15 cellular contexts compared by ENCODE assay signal in the genomic region with DNA sequence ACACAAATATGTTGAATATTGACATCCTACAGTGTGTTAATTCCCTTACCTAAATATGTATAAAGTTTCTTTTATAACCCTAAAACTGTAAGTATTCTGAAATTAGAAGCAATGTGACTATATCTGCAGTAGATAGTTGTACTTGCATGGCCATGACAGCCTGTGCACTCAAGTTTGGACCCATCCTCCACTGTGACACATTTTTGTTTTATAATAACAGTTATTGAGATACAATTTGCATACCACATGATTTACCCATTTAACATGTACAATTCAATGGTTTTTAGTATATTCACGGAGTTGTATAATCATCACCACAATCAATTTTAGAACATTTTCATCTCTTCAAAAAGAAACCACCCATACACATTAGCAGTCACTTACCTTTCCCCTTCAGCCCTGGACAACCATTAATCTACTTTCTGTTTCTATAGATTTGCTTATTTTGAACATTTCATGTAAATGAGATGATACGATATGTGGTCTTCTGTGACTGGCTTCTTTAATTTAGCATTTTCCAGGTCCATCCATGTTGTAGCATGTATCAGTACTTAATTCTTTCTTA.
"Had no signal": no experiment of that assay in that cellular context is flagged by ENCODE, and none has a peak within 500 bp of the region (broad histone marks: within the 10 kb centered on the region; RNA-seq: fewer than 3 reads in every experiment).

No MANE protein-coding gene starts in this region.

- H3K36me3 ChIP-seq: neural progenitor cell, pancreas, thoracic aorta, uterus had no signal

- H3K4me1 ChIP-seq: neural progenitor cell, uterus had no signal

- ATAC-seq: gastroesophageal sphincter, pancreas, T-helper 17 cell had no signal

- H3K27ac ChIP-seq: coronary artery, gastroesophageal sphincter, hepatocyte, neural progenitor cell, pancreas, stomach, thoracic aorta, uterus had no signal

- H3K9ac ChIP-seq: neural progenitor cell had no signal

- H3K9me3 ChIP-seq: pancreas, stomach, thoracic aorta had no signal

- H3K27me3 ChIP-seq: gastroesophageal sphincter, hepatocyte, neural progenitor cell, pancreas, stomach, uterus had no signal

- H3K4me1 Mint-ChIP-seq: neural progenitor cell had no signal

- H2AFZ ChIP-seq: hepatocyte, neural progenitor cell had no signal

- H3K4me3 ChIP-seq: coronary artery, gastroesophageal sphincter, hepatocyte, neural progenitor cell, pancreas, stomach, thoracic aorta, uterus had no signal

- H3K27me3 Mint-ChIP-seq: activated B cell treated with CpG ODN at 0.5 μM for 24 hours, T-helper 17 cell had no signal

- H3K4me2 ChIP-seq: hepatocyte, neural progenitor cell had no signal

- DNase-seq: activated B cell treated with CpG ODN at 0.5 μM for 24 hours; activated CD4-positive, alpha-beta T cell treated with anti-CD3 and anti-CD28 coated beads, Interleukin-2, amount 50 U/mL, for 1 hour; activated T-cell treated with anti-CD3 and anti-CD28 coated beads, Interleukin-2, amount 50 U/mL, for 48 hours; caudate nucleus; effector CD4-positive, alpha-beta T cell; pancreas; stimulated activated CD4-positive, alpha-beta T cell treated with anti-CD3 and anti-CD28 coated beads, Interleukin-4, amount 100 ng/mL, for 24 hours; stomach; T-helper 17 cell; uterus had no signal

- H3K36me3 Mint-ChIP-seq: neural progenitor cell had no signal

- H3K79me2 ChIP-seq: hepatocyte had no signal

- H3K4me3 Mint-ChIP-seq: activated B cell treated with CpG ODN at 0.5 μM for 24 hours, neural progenitor cell, T-helper 17 cell had no signal

- H3K27ac Mint-ChIP-seq: activated B cell treated with CpG ODN at 0.5 μM for 24 hours, neural progenitor cell had no signal
